ENCODE assay signal across 27 cellular contexts in the genomic region with DNA sequence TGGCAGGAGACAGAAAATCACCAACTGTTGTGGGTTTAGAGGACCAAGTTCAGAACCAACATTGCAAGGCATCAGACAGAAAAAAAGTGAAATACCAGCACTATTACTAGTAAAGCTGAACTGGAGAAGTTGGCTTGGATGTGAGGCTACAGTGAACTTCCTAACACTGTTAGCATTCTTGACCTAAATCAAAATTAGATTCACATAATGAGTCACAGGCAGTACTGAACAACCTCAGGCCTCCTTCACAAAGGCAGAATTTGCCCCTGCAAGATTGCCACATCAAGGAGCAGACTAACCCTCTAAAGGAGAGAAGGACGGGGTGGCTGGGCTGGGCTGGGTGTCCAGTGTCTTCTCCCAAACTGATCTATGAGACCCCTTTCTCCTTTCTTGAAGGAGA.
DNase-seq lines count a peak whose midpoint lies in the region; ATAC-seq, FAIRE-seq and TF ChIP-seq lines count a peak whose summit lies in the region.
"Had no signal": no experiment of that assay in that cellular context is flagged by ENCODE, and none has a peak within 500 bp of the region (broad histone marks: within the 10 kb centered on the region; RNA-seq: fewer than 3 reads in every experiment).

No MANE protein-coding gene starts in this region.

- no peak for TF ChIP-seq CTCF in bronchial epithelial cell (IDR thresholded peaks at IDR 0.05; ENCODE audit: insufficient read depth, low read length, severe bottlenecking)
- TF ChIP-seq CTCF in foreskin keratinocyte (conservative IDR thresholded peaks at IDR 0.05): no peak

- no peak overlapping the region for H3K4me3 ChIP-seq in bronchial epithelial cell (ENCODE audit: low read depth, low read length)
- H3K4me3 ChIP-seq: coronary artery, K562, left ventricle myocardium inferior, psoas muscle, skin epidermis, thoracic aorta had no signal

- FAIRE-seq in HTR-8/SVneo (lab: Jason Lieb, UNC): peak; percentile 99
- FAIRE-seq in bronchial epithelial cell (lab: Jason Lieb, UNC): no peak
- FAIRE-seq: islet of Langerhans, K562 had no signal

- no peak for ATAC-seq in foreskin keratinocyte
- ATAC-seq in esophagus mucosa: no peak
- ATAC-seq: effector memory CD8-positive, alpha-beta T cell; K562; SK-N-SH treated with all-trans-retinoic acid at 6 μM for 48 hours had no signal

- no peaks in the 10 kb centered on the region for H3K36me3 ChIP-seq in bronchial epithelial cell (ENCODE audit: control insufficient read depth, insufficient read depth, low read length)
- H3K36me3 ChIP-seq: left ventricle myocardium inferior, thoracic aorta had no signal

- H3K27ac ChIP-seq in foreskin keratinocyte: no peak overlapping the region
- H3K27ac ChIP-seq: C4-2B, coronary artery, left ventricle myocardium inferior, psoas muscle, RWPE1, skin epidermis, thoracic aorta had no signal

- H3K27me3 ChIP-seq in bronchial epithelial cell (ENCODE audit: control insufficient read depth, insufficient read depth, low read length): no peaks in the 10 kb centered on the region
- H3K27me3 ChIP-seq in foreskin keratinocyte: peaks cover 4% of the 10 kb centered on the region

- DNase-seq in Daoy (ENCODE audit: low read depth): peak; percentile 11
- no peak for DNase-seq in HTR-8/SVneo (ENCODE audit: insufficient read length, low spot score)
- DNase-seq in bronchial epithelial cell (ENCODE audit: low read depth): peak; percentile 24
- DNase-seq in foreskin keratinocyte: peak; percentile 11 to 54
- DNase-seq in NCI-H1092 treated with DMSO at 0.1 percent for 48 hours (lab: John Stamatoyannopoulos, UW): no peak
- DNase-seq in HUDEP-2 (lab: John Stamatoyannopoulos, UW; ENCODE audit: unreplicated experiment in 76 of 76): no peak
- DNase-seq in activated effector memory CD4-positive, alpha-beta T cell treated with anti-CD3 and anti-CD28 coated beads, Interleukin-2, amount 50 U/mL, for 16 hours: no peak
- DNase-seq: activated gamma-delta T cell; activated T-cell treated with anti-CD3 and anti-CD28 coated beads, Interleukin-2, amount 50 U/mL, for 1 hour; Calu3; effector memory CD8-positive, alpha-beta T cell; left ventricle myocardium inferior; naive B cell; NCI-H1436; NCI-H2107; NCI-H446; NCI-H82; psoas muscle had no signal

- H3K4me1 ChIP-seq in foreskin keratinocyte: no peaks in the 10 kb centered on the region
- H3K4me1 ChIP-seq: left ventricle myocardium inferior, psoas muscle had no signal

Comparison
In these comparisons a context has a peak if more than half of its experiments do, and no peak if none do; other contexts are left out.
1. DNase-seq: peak in Daoy (single experiment), bronchial epithelial cell (single experiment) and foreskin keratinocyte (2 of 2); none in HTR-8/SVneo (single experiment), NCI-H1092 treated with DMSO at 0.1 percent for 48 hours (single experiment), HUDEP-2 (0 of 76) and activated effector memory CD4-positive, alpha-beta T cell treated with anti-CD3 and anti-CD28 coated beads, Interleukin-2, amount 50 U/mL, for 16 hours (single experiment).